ENCODE assay signal across 12 cellular contexts in the genomic region with DNA sequence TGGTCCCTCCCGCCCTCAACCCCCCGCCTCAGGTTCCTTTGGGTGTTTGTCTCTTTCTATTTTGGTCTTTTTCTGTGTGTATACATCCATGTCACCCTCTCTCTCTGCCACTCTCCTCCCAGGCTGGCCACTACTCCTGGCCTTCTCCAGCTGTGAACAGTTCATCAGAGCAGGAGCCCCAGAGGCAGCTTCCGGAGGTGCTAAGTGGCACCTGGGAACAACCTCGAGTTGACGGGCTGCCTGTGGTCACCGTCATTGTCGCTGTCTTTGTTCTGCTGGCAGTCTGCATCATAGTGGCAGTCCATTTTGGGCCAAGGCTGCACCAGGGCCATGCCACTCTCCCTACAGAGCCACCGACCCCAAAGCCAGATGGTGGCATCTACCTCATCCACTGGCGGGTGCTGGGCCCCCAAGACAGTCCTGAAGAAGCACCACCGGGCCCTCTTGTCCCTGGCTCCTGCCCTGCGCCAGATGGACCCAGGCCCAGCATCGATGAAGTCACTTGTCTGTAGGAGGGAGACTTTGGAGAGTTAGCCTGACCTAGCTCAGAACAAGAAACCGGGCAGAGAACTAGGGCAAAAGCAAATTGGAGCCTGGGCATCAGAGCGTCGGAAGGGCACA. TPM values are rescaled to one million over a fixed set of nuclear protein-coding genes. Genes with fewer than 3 reads are reported as not detected.
A peak's percentile ranks its signal among the peaks of the same experiment; 100 is the strongest.
DNase-seq lines count a peak whose midpoint lies in the region; ATAC-seq and TF ChIP-seq lines count a peak whose summit lies in the region.
"Had no signal": no experiment of that assay in that cellular context is flagged by ENCODE, and none has a peak within 500 bp of the region (broad histone marks: within the 10 kb centered on the region; RNA-seq: fewer than 3 reads in every experiment).

No MANE protein-coding gene starts in this region.

- no peak for TF ChIP-seq CTCF in CD4-positive, alpha-beta T cell (IDR thresholded peaks at IDR 0.05)
- TF ChIP-seq CTCF in nephron progenitor cell (IDR thresholded peaks at IDR 0.05) (no peak), lower leg skin (IDR thresholded peaks at IDR 0.05) (no peak)

- H3K4me3 Mint-ChIP-seq in CD4-positive, alpha-beta T cell: peak overlapping the region; percentile 88
- H3K4me3 Mint-ChIP-seq in central memory CD8-positive, alpha-beta T cell: peak overlapping the region; percentile 84
- H3K4me3 Mint-ChIP-seq in nephron progenitor cell: no peak overlapping the region

- POLR2A ChIA-PET in CD4-positive, alpha-beta T cell (lab: Charles Lee): interaction anchor here (1.3 to 2.7 kb wide), 3 partner anchors 10 to 33 kb away, joined by 6 to 26 read pairs (median 8); partner anchors contain the start of genes DNAJC18 and STING1

- H3K4me1 Mint-ChIP-seq in CD4-positive, alpha-beta T cell (ENCODE audit: low read depth): peaks cover 83% of the 10 kb centered on the region
- peaks cover 65% of the 10 kb centered on the region for H3K4me1 Mint-ChIP-seq in central memory CD8-positive, alpha-beta T cell
- peaks cover 61% of the 10 kb centered on the region for H3K4me1 Mint-ChIP-seq in nephron progenitor cell

- peaks cover 25% of the 10 kb centered on the region for H3K36me3 Mint-ChIP-seq in CD4-positive, alpha-beta T cell (ENCODE audit: low read depth)
- H3K36me3 Mint-ChIP-seq in central memory CD8-positive, alpha-beta T cell (ENCODE audit: insufficient read depth): peaks cover 17% of the 10 kb centered on the region
- H3K36me3 Mint-ChIP-seq in nephron progenitor cell (ENCODE audit: low read depth): no peaks in the 10 kb centered on the region

- no peak for TF ChIP-seq POLR2A in lower leg skin (IDR thresholded peaks at IDR 0.05)

- CTCF ChIA-PET in CD4-positive, alpha-beta T cell (lab: Charles Lee): no interaction called here

- peak; percentile 7 for ATAC-seq in CD4-positive, alpha-beta T cell (ENCODE audit: poor library complexity)
- ATAC-seq in central memory CD8-positive, alpha-beta T cell (replicated peaks; ENCODE audit: extremely low read depth, poor library complexity, severe bottlenecking): no peak

- H3K36me3 ChIP-seq in HUES48 (ENCODE audit: control insufficient read depth, insufficient read depth, low read length): no peaks in the 10 kb centered on the region

- 0 out of 2 replicates have a peak overlapping the region, but pooled peaks have one; percentile 4 for H3K9ac ChIP-seq in HUES48 (ENCODE audit: low read depth, low read length)

- peak overlapping the region; percentile 92 for H3K27ac Mint-ChIP-seq in CD4-positive, alpha-beta T cell
- peak overlapping the region; percentile 91 for H3K27ac Mint-ChIP-seq in central memory CD8-positive, alpha-beta T cell (ENCODE audit: low read depth)
- H3K27ac Mint-ChIP-seq in nephron progenitor cell: peak overlapping the region; percentile 99

- intact Hi-C loops in CD4-positive, alpha-beta T cell (cut with DNase I, micrococcal nuclease): loop anchor here (5.0 kb wide), 3 partner anchors 35 to 50 kb away; partner anchors contain the start of gene DNAJC18 (in 1 of the 2)
- intact Hi-C loops in lower leg skin (cut with DNase I; ENCODE audit: low total_unique reads): no loop called here

- no peaks in the 10 kb centered on the region for H3K27me3 ChIP-seq in CD4-positive, alpha-beta T cell (ENCODE audit: control insufficient read depth, insufficient read depth, low read length)
- no peaks in the 10 kb centered on the region for H3K27me3 ChIP-seq in HUES48 (ENCODE audit: control insufficient read depth, insufficient read depth, low read length)

- H3K27ac ChIP-seq in CD4-positive, alpha-beta T cell (ENCODE audit: low read depth, low read length): peak overlapping the region; percentile 43
- H3K27ac ChIP-seq in HUES48 (ENCODE audit: low read depth, low read length): peak overlapping the region; percentile 87

- H3K27me3 Mint-ChIP-seq in CD4-positive, alpha-beta T cell: no peaks in the 10 kb centered on the region
- no peaks in the 10 kb centered on the region for H3K27me3 Mint-ChIP-seq in central memory CD8-positive, alpha-beta T cell
- H3K27me3 Mint-ChIP-seq in nephron progenitor cell (ENCODE audit: low read depth, poor library complexity): no peaks in the 10 kb centered on the region

- whole genome bisulfite sequencing in lower leg skin, 2 donors: 85 to 86% methylated on average over 13 to 15 of the region's 15 CpGs

- no peak for DNase-seq in CD4-positive, alpha-beta T cell
- DNase-seq in central memory CD8-positive, alpha-beta T cell (ENCODE audit: low spot score in 2 of 2): no peak
- DNase-seq in nephron progenitor cell: no peak
- no peak for DNase-seq in middle frontal gyrus (ENCODE audit: extremely low spot score, low spot score)
- no peak for DNase-seq in putamen (ENCODE audit: low spot score)
- no peak for DNase-seq in lower leg skin (ENCODE audit: low spot score in 2 of 2)
- DNase-seq: MM.1S; nucleus accumbens; stimulated activated CD4-positive, alpha-beta T cell treated with anti-CD3 and anti-CD28 coated beads, Interleukin-4, amount 100 ng/mL, for 24 hours had no signal

- peaks cover 22% of the 10 kb centered on the region for H3K4me1 ChIP-seq in HUES48 (ENCODE audit: control insufficient read depth, insufficient read depth, low read length)

- H3K9me3 ChIP-seq in CD4-positive, alpha-beta T cell (ENCODE audit: control insufficient read depth, low read length): no peaks in the 10 kb centered on the region
- no peaks in the 10 kb centered on the region for H3K9me3 ChIP-seq in HUES48 (ENCODE audit: control insufficient read depth, insufficient read depth, low read length)
- H3K9me3 ChIP-seq: thoracic aorta had no signal

- H3K9me3 Mint-ChIP-seq in CD4-positive, alpha-beta T cell: no peaks in the 10 kb centered on the region
- H3K9me3 Mint-ChIP-seq in central memory CD8-positive, alpha-beta T cell: no peaks in the 10 kb centered on the region
- no peaks in the 10 kb centered on the region for H3K9me3 Mint-ChIP-seq in nephron progenitor cell

- H3K4me3 ChIP-seq in HUES48 (ENCODE audit: low read depth, low read length) (no peak overlapping the region), lower leg skin (ENCODE audit: low read depth, poor library complexity, severe bottlenecking) (no peak overlapping the region)
- H3K4me3 ChIP-seq: thoracic aorta had no signal

RNA-seq across cellular contexts. Expression of gene SMIM33, which starts 1.7 kb away (rescaled TPM):
- under 1 TPM in 1 of 2 experiments, not detected in 1; 0.08 TPM for total RNA-seq in CD4-positive, alpha-beta T cell
- total RNA-seq in lower leg skin: not detected
- total RNA-seq: esophagus mucosa, thoracic aorta had no signal

RNA-seq across cellular contexts. Expression of gene ECSCR, which starts 10.0 kb away (rescaled TPM):
- total RNA-seq in CD4-positive, alpha-beta T cell: not detected
- 10 to 100 TPM in 2 of 4 donors, 1 to 10 TPM in 2; 1.4 to 15.0 (median 9.3) TPM for total RNA-seq in lower leg skin

RNA-seq across cellular contexts. Expression of gene STING1, which starts 10.0 kb away (rescaled TPM):
- total RNA-seq in CD4-positive, alpha-beta T cell: 100 to 1,000 TPM; 155 to 168 TPM
- 10 to 100 TPM in 3 of 4 donors, 1 to 10 TPM in 1; 5.8 to 28.2 (median 11.0) TPM for total RNA-seq in lower leg skin

RNA-seq across cellular contexts. Expression of gene DNAJC18, which starts 33.2 kb away (rescaled TPM):
- 1 to 10 TPM; 7.5 to 8.7 TPM for total RNA-seq in CD4-positive, alpha-beta T cell
- 1 to 10 TPM; 1.6 to 5.9 (median 3.5) TPM for total RNA-seq in lower leg skin

Comparison
In these comparisons a context has a peak if more than half of its experiments do, and no peak if none do; other contexts are left out.
1. RNA of gene STING1, which starts 10.0 kb away (total RNA-seq): 155 to 168 TPM in CD4-positive, alpha-beta T cell; 5.8 to 28.2 TPM in lower leg skin; every median in the first group is over 4 times any median in the second.
2. Peak in every context shown above with its lines, with median percentiles within 50 percentile points of each other: H3K27ac Mint-ChIP-seq.